Comparison of ENCODE assay signal across 1 cellular context in the genomic region with DNA sequence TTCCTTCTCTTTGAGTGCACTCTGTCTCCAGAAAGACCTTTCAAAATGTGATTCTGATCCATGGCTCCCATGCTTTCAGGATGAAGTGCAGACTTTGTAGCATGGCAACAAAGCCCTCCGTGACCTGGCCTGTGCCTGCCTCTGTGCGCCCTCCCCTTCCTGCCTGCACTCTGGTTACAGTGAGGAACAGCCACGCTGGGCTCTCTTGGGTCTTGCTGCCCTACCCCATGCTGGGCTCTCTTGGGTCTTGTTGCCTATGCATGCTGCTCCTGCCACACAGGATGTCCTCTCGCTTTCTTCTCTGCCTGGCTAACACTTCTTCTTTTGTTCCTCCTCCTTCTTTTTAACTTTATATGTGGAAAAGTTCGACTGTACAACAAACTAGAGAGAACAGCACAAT.
TF ChIP-seq lines count a peak whose summit lies in the region.

No MANE protein-coding gene starts in this region.

TF ChIP-seq in IMR-90, 13 proteins besides CTCF, POLR2A, EP300 and RAD21:
- TF ChIP-seq RFX5 (IDR thresholded peaks at IDR 0.05; ENCODE audit: low read depth, low read length), result no peak
- no peak for TF ChIP-seq BHLHE40 (IDR thresholded peaks at IDR 0.05; ENCODE audit: low read depth, low read length)
- TF ChIP-seq SMC3 (IDR thresholded peaks at IDR 0.05; ENCODE audit: low read depth, low read length), result no peak
- TF ChIP-seq MXI1 (IDR thresholded peaks at IDR 0.05; ENCODE audit: borderline replicate concordance, low read depth, low read length), result no peak
- TF ChIP-seq, protein P1, sequence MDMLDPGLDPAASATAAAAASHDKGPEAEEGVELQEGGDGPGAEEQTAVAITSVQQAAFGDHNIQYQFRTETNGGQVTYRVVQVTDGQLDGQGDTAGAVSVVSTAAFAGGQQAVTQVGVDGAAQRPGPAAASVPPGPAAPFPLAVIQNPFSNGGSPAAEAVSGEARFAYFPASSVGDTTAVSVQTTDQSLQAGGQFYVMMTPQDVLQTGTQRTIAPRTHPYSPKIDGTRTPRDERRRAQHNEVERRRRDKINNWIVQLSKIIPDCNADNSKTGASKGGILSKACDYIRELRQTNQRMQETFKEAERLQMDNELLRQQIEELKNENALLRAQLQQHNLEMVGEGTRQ (IDR thresholded peaks at IDR 0.05; ENCODE audit: low read depth, low read length), result no peak
- no peak for TF ChIP-seq CEBPB (IDR thresholded peaks at IDR 0.05; ENCODE audit: low read depth, low read length)
- TF ChIP-seq RCOR1 (IDR thresholded peaks at IDR 0.05; ENCODE audit: insufficient replicate concordance, low read length), result no peak
- no peak for TF ChIP-seq MAFK (IDR thresholded peaks at IDR 0.05; ENCODE audit: low read depth, low read length)
- TF ChIP-seq CHD1 (IDR thresholded peaks at IDR 0.05; ENCODE audit: low read depth, low read length), result no peak
- no peak for TF ChIP-seq MAZ (IDR thresholded peaks at IDR 0.05; ENCODE audit: borderline replicate concordance, low read depth, low read length)
- TF ChIP-seq NFE2L2 (IDR thresholded peaks at IDR 0.05; ENCODE audit: low read depth, low read length), result no peak
- TF ChIP-seq, protein P2, sequence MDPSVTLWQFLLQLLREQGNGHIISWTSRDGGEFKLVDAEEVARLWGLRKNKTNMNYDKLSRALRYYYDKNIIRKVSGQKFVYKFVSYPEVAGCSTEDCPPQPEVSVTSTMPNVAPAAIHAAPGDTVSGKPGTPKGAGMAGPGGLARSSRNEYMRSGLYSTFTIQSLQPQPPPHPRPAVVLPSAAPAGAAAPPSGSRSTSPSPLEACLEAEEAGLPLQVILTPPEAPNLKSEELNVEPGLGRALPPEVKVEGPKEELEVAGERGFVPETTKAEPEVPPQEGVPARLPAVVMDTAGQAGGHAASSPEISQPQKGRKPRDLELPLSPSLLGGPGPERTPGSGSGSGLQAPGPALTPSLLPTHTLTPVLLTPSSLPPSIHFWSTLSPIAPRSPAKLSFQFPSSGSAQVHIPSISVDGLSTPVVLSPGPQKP (IDR thresholded peaks at IDR 0.05; ENCODE audit: borderline replicate concordance, low read depth, low read length), result no peak
